ENCODE assay signal across 2 cellular contexts in the genomic region with DNA sequence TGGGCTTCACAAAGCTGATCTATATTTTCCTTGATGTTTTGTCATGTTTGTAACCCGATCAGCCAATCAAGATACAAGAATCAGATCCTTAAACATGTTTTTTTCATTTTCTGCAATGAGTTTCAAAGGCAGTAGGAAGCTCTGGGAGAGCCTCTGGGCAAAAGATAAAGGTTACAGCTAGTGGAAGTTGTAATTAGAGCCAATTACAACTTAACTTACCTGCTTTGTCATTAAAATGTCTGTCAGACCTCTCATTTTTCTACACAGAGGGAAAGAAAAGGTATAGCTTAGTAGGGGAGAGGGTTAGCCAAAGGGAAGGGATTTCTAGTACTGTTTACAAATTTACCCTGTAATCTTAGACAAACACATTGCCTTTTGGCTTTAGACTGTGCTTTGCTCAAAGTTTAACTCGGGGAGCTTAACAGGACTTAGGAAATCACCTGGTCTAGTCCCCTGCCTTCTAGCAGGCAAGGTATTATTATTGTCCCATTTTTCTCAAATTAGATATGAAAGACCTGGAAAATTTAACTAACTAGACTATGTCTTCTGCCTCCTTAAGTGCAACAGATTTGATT.
TF ChIP-seq lines count a peak whose summit lies in the region.

No MANE protein-coding gene starts in this region.

TF ChIP-seq in HCT116, 20 proteins besides CTCF, POLR2A, EP300 and RAD21:
- TF ChIP-seq EGR1 (IDR thresholded peaks at IDR 0.05; ENCODE audit: low read depth) (no peak), JUND (IDR thresholded peaks at IDR 0.05) (no peak), SRF (IDR thresholded peaks at IDR 0.05; ENCODE audit: low read depth) (no peak), ZNF274 (IDR thresholded peaks at IDR 0.05; ENCODE audit: low read depth, low read length) (no peak), YY1 (IDR thresholded peaks at IDR 0.05; ENCODE audit: extremely low read depth, insufficient replicate concordance, low read depth, low read length) (no peak), SIN3A (IDR thresholded peaks at IDR 0.05; ENCODE audit: low read depth) (no peak)
- TF ChIP-seq, protein P1, sequence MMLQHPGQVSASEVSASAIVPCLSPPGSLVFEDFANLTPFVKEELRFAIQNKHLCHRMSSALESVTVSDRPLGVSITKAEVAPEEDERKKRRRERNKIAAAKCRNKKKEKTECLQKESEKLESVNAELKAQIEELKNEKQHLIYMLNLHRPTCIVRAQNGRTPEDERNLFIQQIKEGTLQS (IDR thresholded peaks at IDR 0.05), result no peak

TF ChIP-seq in liver, 16 proteins besides CTCF, POLR2A, EP300 and RAD21:
- TF ChIP-seq FOXA2 (IDR thresholded peaks at IDR 0.05), result no peak
- peak; percentile 17 to 35 for TF ChIP-seq HNF4A (conservative IDR thresholded peaks at IDR 0.05)
- TF ChIP-seq, protein P2, sequence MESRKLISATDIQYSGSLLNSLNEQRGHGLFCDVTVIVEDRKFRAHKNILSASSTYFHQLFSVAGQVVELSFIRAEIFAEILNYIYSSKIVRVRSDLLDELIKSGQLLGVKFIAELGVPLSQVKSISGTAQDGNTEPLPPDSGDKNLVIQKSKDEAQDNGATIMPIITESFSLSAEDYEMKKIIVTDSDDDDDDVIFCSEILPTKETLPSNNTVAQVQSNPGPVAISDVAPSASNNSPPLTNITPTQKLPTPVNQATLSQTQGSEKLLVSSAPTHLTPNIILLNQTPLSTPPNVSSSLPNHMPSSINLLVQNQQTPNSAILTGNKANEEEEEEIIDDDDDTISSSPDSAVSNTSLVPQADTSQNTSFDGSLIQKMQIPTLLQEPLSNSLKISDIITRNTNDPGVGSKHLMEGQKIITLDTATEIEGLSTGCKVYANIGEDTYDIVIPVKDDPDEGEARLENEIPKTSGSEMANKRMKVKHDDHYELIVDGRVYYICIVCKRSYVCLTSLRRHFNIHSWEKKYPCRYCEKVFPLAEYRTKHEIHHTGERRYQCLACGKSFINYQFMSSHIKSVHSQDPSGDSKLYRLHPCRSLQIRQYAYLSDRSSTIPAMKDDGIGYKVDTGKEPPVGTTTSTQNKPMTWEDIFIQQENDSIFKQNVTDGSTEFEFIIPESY (IDR thresholded peaks at IDR 0.05), result no peak
- no peak for TF ChIP-seq SP1 (IDR thresholded peaks at IDR 0.05)
- peak in 1 of 2 donors; percentile 4 for TF ChIP-seq RXRA (IDR thresholded peaks at IDR 0.05)
